8 cellular contexts compared by ENCODE assay signal in genomic region chr4:103075894-103076776, GRCh38. TPM values are rescaled to one million over a fixed set of nuclear protein-coding genes. Genes with fewer than 3 reads are reported as not detected.
DNase-seq lines count a peak whose midpoint lies in the region; ATAC-seq, FAIRE-seq and TF ChIP-seq lines count a peak whose summit lies in the region.

A gene with protein sequence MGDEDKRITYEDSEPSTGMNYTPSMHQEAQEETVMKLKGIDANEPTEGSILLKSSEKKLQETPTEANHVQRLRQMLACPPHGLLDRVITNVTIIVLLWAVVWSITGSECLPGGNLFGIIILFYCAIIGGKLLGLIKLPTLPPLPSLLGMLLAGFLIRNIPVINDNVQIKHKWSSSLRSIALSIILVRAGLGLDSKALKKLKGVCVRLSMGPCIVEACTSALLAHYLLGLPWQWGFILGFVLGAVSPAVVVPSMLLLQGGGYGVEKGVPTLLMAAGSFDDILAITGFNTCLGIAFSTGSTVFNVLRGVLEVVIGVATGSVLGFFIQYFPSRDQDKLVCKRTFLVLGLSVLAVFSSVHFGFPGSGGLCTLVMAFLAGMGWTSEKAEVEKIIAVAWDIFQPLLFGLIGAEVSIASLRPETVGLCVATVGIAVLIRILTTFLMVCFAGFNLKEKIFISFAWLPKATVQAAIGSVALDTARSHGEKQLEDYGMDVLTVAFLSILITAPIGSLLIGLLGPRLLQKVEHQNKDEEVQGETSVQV (minus strand): TSS chr4:103076761. CDS start chr4:103067550, 9,211 bp downstream.

- no peak within 1 kb of the TSS for H3K27ac ChIP-seq in neutrophil

- DNase-seq in Calu3 (peak; percentile 21), HK-2 (ENCODE audit: unreplicated experiment) (peak; percentile 68), SK-MEL-5 (ENCODE audit: low read depth, low spot score) (peak; percentile 27), frontal cortex (ENCODE audit: low spot score in 2 of 2) (peak; percentile 52 to 55)
- peak; percentile 45 to 65 (median 56) for DNase-seq in activated naive CD4-positive, alpha-beta T cell (lab: John Stamatoyannopoulos, UW)

- H3K36me3 ChIP-seq in neutrophil: no peaks in the 10 kb centered on the region

- H3K9me3 ChIP-seq in neutrophil: no peaks in the 10 kb centered on the region

- in situ Hi-C loops in SK-MEL-5 (cut with HindIII; ENCODE audit: low pct_unique_long_range_greater_than_20kb, low sequenced_read_pairs): no loop called here

- peaks cover 26% of the 10 kb centered on the region for H3K27me3 ChIP-seq in neutrophil

- peaks cover 18% of the 10 kb centered on the region for H3K4me1 Mint-ChIP-seq in Calu3 (ENCODE audit: low read depth, unreplicated experiment)

- CTCF ChIA-PET in Calu3 (lab: Charles Lee): no interaction called here

- intact Hi-C loops in Calu3 (cut with micrococcal nuclease; ENCODE audit: unreplicated experiment): no loop called here

- no peak for FAIRE-seq in frontal cortex (lab: Jason Lieb, UNC)

- no peak for TF ChIP-seq CTCF in Calu3 (IDR thresholded peaks at IDR 0.05; ENCODE audit: unreplicated experiment)
- TF ChIP-seq CTCF in neutrophil (IDR thresholded peaks at IDR 0.05): no peak
- TF ChIP-seq CTCF in subcutaneous adipose tissue (IDR thresholded peaks at IDR 0.05; ENCODE audit: low read depth): no peak

- peaks cover 14 to 16% of the 10 kb centered on the region in 2 experiments for H3K4me1 ChIP-seq in neutrophil (ENCODE audit: control insufficient read depth in 1 of 2, insufficient read depth in 1 of 2, low read depth in 1 of 2, low read length in 1 of 2)

- H3K36me3 Mint-ChIP-seq in Calu3 (ENCODE audit: insufficient read depth, unreplicated experiment): peaks cover 19% of the 10 kb centered on the region

- H3K27me3 Mint-ChIP-seq in Calu3 (ENCODE audit: unreplicated experiment): peaks cover 24% of the 10 kb centered on the region

- no TSS peak for BruUV-seq in Calu3 (replicated peaks; lab: Mats Ljungman, UMichigan)

- H3K4me3 Mint-ChIP-seq in Calu3 (ENCODE audit: low read depth, unreplicated experiment): peak within 1 kb of the TSS; percentile 76

- peak within 1 kb of the TSS; percentile 65 for H3K27ac Mint-ChIP-seq in Calu3 (ENCODE audit: unreplicated experiment)

- H3K9me3 Mint-ChIP-seq in Calu3 (ENCODE audit: low read depth, unreplicated experiment): no peaks in the 10 kb centered on the region

- H3K4me3 ChIP-seq in neutrophil (ENCODE audit: low read depth in 1 of 2, low read length in 1 of 2): peak within 1 kb of the TSS; percentile 53 to 72

- ATAC-seq in GM19452 (IDR thresholded peaks at IDR 0.05; ENCODE audit: unreplicated experiment): peak; percentile 54

RNA-seq across cellular contexts. Expression of the gene that starts here (rescaled TPM):
- 2.7 and 5.0 TPM in 2 replicates for total RNA-seq in Calu3 (2022)
- 9.1 and 13.1 TPM in 2 replicates for total RNA-seq in SK-MEL-5 (2014; rRNA removed; shearing (Covaris generic))
- 8.0 and 9.5 TPM in 2 replicates for polyA plus RNA-seq in SK-MEL-5 (2015; cell fraction: cytosol; rRNA removed)
- 8.8 and 10.8 TPM in 2 replicates for polyA plus RNA-seq in SK-MEL-5 (2015; cell fraction: nucleus; rRNA removed)
- total RNA-seq in frontal cortex: 107 TPM
- total RNA-seq in subcutaneous adipose tissue: 10 to 100 TPM; 14.8 to 17.4 (median 15.6) TPM
